20 cellular contexts compared by ENCODE assay signal in the genomic region with DNA sequence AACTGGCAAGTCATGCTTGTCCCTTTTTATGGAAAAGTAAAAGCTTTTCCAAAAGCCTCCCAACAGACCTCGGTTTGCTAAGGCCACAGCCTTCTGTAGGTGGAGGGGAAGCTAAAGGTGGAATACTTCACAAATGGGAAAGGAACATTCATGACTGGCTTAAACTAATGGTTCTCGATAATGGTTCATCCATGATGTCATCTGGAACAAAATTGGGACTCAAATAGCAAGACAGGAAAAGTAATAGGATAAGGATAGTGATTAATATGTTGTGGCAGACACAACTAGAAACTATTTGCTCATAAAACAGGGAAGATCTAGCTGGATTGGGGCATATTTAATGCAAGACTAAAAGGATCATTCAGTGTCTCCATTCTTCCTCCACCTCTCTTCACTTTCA. TPM values are rescaled to one million over a fixed set of nuclear protein-coding genes. Genes with fewer than 3 reads are reported as not detected.
DNase-seq lines count a peak whose midpoint lies in the region; ATAC-seq, FAIRE-seq and TF ChIP-seq lines count a peak whose summit lies in the region.
"Had no signal": no experiment of that assay in that cellular context is flagged by ENCODE, and none has a peak within 500 bp of the region (broad histone marks: within the 10 kb centered on the region; RNA-seq: fewer than 3 reads in every experiment).

No MANE protein-coding gene starts in this region.

- H3K79me2 ChIP-seq in GM23338 (replicated peaks; ENCODE audit: insufficient read depth) = no peaks in the 10 kb centered on the region

- no peak overlapping the region for H2BK12ac ChIP-seq in mesenchymal stem cell (ENCODE audit: low read length in 2 of 2)

- H3K4me3 ChIP-seq in GM23338 (no peak overlapping the region), mesenchymal stem cell (ENCODE audit: insufficient read depth in 1 of 2, low read depth in 1 of 2, low read length in 2 of 2) (no peak overlapping the region)
- H3K4me3 ChIP-seq: BLaER1 had no signal

- no peak overlapping the region for H2BK120ac ChIP-seq in mesenchymal stem cell (ENCODE audit: low read depth, low read length)

- no peak for ATAC-seq in GM23338
- ATAC-seq in GM18861 (IDR thresholded peaks at IDR 0.05; ENCODE audit: unreplicated experiment) = no peak

- no peak overlapping the region for H3K4me3 Mint-ChIP-seq in GM23338
- H3K4me3 Mint-ChIP-seq: CD14-positive monocyte; CD4-positive, alpha-beta memory T cell; CD4-positive, CD25-positive, alpha-beta regulatory T cell; CD8-positive, alpha-beta memory T cell had no signal

- TF ChIP-seq CTCF in D721Med (IDR thresholded peaks at IDR 0.05; ENCODE audit: insufficient read depth, missing control alignments) (no peak), GM23338 (conservative IDR thresholded peaks at IDR 0.05; ENCODE audit: low read depth in 2 of 2) (no peak)

- H3K27me3 Mint-ChIP-seq in GM23338 (ENCODE audit: insufficient read depth, low read depth, poor library complexity) = peaks cover 2% of the 10 kb centered on the region

- no peak overlapping the region for H4K91ac ChIP-seq in mesenchymal stem cell (ENCODE audit: low read length)

- H2AFZ ChIP-seq in GM23338 (peak overlapping the region; percentile 59; the same call in 1 of the 2 replicates), mesenchymal stem cell (ENCODE audit: low read depth, low read length) (no peak overlapping the region)

- no peak overlapping the region for H3K4ac ChIP-seq in mesenchymal stem cell (ENCODE audit: low read depth in 1 of 2, low read length in 2 of 2)

- H2AK5ac ChIP-seq in mesenchymal stem cell (ENCODE audit: low read length, severe bottlenecking) = no peak overlapping the region

- no peak overlapping the region for H3K9ac ChIP-seq in mesenchymal stem cell (ENCODE audit: low read length)
- H3K9ac ChIP-seq: BLaER1 had no signal

- no peaks in the 10 kb centered on the region for H3K36me3 Mint-ChIP-seq in GM23338 (ENCODE audit: low read depth)
- H3K36me3 Mint-ChIP-seq: CD14-positive monocyte; CD4-positive, alpha-beta memory T cell; CD4-positive, CD25-positive, alpha-beta regulatory T cell; CD8-positive, alpha-beta memory T cell had no signal

- no peak overlapping the region for H2BK5ac ChIP-seq in mesenchymal stem cell (ENCODE audit: low read depth, low read length, poor library complexity, severe bottlenecking)

- H3K18ac ChIP-seq in mesenchymal stem cell (ENCODE audit: low read depth in 1 of 2, low read length in 2 of 2) = no peak overlapping the region

- DNase-seq in D721Med (ENCODE audit: insufficient read length, low spot score) (no peak), GM23338 (ENCODE audit: low spot score) (no peak), mesenchymal stem cell (peak; percentile 2), NK-92 (lab: John Stamatoyannopoulos, UW; ENCODE audit: unreplicated experiment) (no peak)
- DNase-seq: 8988T; ACHN; BE2C; C1 segment of cervical spinal cord; CD4-positive, alpha-beta memory T cell; CD4-positive, CD25-positive, alpha-beta regulatory T cell; CD8-positive, alpha-beta memory T cell; COR-L47; DMS79 treated with DMSO at 0.1 percent for 48 hours; GF-D8 had no signal

- peaks cover 2% of the 10 kb centered on the region for H3K4me1 Mint-ChIP-seq in GM23338
- H3K4me1 Mint-ChIP-seq: CD14-positive monocyte; CD4-positive, alpha-beta memory T cell; CD4-positive, CD25-positive, alpha-beta regulatory T cell; CD8-positive, alpha-beta memory T cell had no signal

- H3K79me1 ChIP-seq in mesenchymal stem cell (replicated peaks; ENCODE audit: low read length, poor library complexity, severe bottlenecking) = no peaks in the 10 kb centered on the region

- H3K23ac ChIP-seq in mesenchymal stem cell (ENCODE audit: low read length in 2 of 2) = no peak overlapping the region

- FAIRE-seq in D721Med (lab: Jason Lieb, UNC) = peak; percentile 11
- FAIRE-seq: A204.1, G401.6, GM12891 had no signal

- H3K9me2 ChIP-seq in GM23338 (ENCODE audit: insufficient read depth) = 0 out of 2 replicates have a peak, but pooled peaks cover 7% of the 10 kb centered on the region

- no peak overlapping the region for H4K8ac ChIP-seq in mesenchymal stem cell (ENCODE audit: low read length)

- H3K4me1 ChIP-seq in GM23338 (ENCODE audit: insufficient read depth) (no peaks in the 10 kb centered on the region; the same call in 1 of the 2 replicates), mesenchymal stem cell (ENCODE audit: control insufficient read depth, insufficient read depth, low read depth, low read length) (peaks cover 3% of the 10 kb centered on the region)
- H3K4me1 ChIP-seq: BE2C had no signal

- no peaks in the 10 kb centered on the region for H3K9me3 ChIP-seq in mesenchymal stem cell (ENCODE audit: control insufficient read depth, low read length)
- H3K9me3 ChIP-seq: BE2C, BLaER1 had no signal

- H3K27me3 ChIP-seq in GM23338 (ENCODE audit: insufficient read depth) = no peaks in the 10 kb centered on the region
- no peaks in the 10 kb centered on the region for H3K27me3 ChIP-seq in mesenchymal stem cell (ENCODE audit: control insufficient read depth in 1 of 2, insufficient read depth in 1 of 2, low read length in 2 of 2)
- H3K27me3 ChIP-seq: BE2C, BLaER1 had no signal

- no peaks in the 10 kb centered on the region for H3K9me3 Mint-ChIP-seq in GM23338

- H3K27ac ChIP-seq in GM23338 (ENCODE audit: low read depth) = no peak overlapping the region
- no peak overlapping the region for H3K27ac ChIP-seq in mesenchymal stem cell (ENCODE audit: low read length, poor library complexity, severe bottlenecking)
- H3K27ac ChIP-seq: BLaER1 had no signal

- H3F3A ChIP-seq in GM23338 (replicated peaks; ENCODE audit: low read depth) = no peaks in the 10 kb centered on the region

- H3K14ac ChIP-seq in mesenchymal stem cell (ENCODE audit: low read length in 2 of 2) = no peak overlapping the region

- H3K4me2 ChIP-seq in GM23338 (no peak overlapping the region), mesenchymal stem cell (ENCODE audit: low read length, poor library complexity, severe bottlenecking) (no peak overlapping the region)
- H3K4me2 ChIP-seq: BLaER1 had no signal

- 76% methylated on average over 2 of the region's 2 CpGs for WGBS in mesenchymal stem cell

- no peaks in the 10 kb centered on the region for H3K36me3 ChIP-seq in GM23338 (ENCODE audit: insufficient read depth)
- no peaks in the 10 kb centered on the region for H3K36me3 ChIP-seq in mesenchymal stem cell (ENCODE audit: control insufficient read depth in 1 of 2, insufficient read depth in 2 of 2, low read depth in 1 of 2, low read length in 2 of 2)
- H3K36me3 ChIP-seq: BE2C, BLaER1 had no signal

- no peak overlapping the region for H2BK15ac ChIP-seq in mesenchymal stem cell (ENCODE audit: low read depth, poor library complexity, severe bottlenecking)

- H3K27ac Mint-ChIP-seq in GM23338 = no peak overlapping the region
- H3K27ac Mint-ChIP-seq: CD14-positive monocyte; CD4-positive, CD25-positive, alpha-beta regulatory T cell; CD8-positive, alpha-beta memory T cell had no signal

- no peaks in the 10 kb centered on the region for H4K20me1 ChIP-seq in GM23338 (replicated peaks; ENCODE audit: insufficient read depth)
- H4K20me1 ChIP-seq: BLaER1 had no signal

TF ChIP-seq in GM23338, 12 proteins besides CTCF, POLR2A, EP300 and RAD21 (continues in another document):
- TF ChIP-seq, protein P1, sequence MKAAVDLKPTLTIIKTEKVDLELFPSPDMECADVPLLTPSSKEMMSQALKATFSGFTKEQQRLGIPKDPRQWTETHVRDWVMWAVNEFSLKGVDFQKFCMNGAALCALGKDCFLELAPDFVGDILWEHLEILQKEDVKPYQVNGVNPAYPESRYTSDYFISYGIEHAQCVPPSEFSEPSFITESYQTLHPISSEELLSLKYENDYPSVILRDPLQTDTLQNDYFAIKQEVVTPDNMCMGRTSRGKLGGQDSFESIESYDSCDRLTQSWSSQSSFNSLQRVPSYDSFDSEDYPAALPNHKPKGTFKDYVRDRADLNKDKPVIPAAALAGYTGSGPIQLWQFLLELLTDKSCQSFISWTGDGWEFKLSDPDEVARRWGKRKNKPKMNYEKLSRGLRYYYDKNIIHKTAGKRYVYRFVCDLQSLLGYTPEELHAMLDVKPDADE (IDR thresholded peaks at IDR 0.05) = no peak
- TF ChIP-seq JUNB (IDR thresholded peaks at IDR 0.05; ENCODE audit: unreplicated experiment) = no peak

RNA-seq across cellular contexts. Expression of a gene that starts 16.7 kb away (rescaled TPM):
- total RNA-seq in GM23338 (2014; rRNA removed; shearing (Covaris generic)) = 7.5 and 10.6 TPM in 2 replicates
- polyA plus RNA-seq in GM23338 (2016; fragmentation: Nextera tagmentation; extraction: Ambion mirVana) = 10.9 and 13.3 TPM in 2 replicates
- polyA plus RNA-seq in mesenchymal stem cell (2013, experiment 1 of 2) = 4.2 TPM
- 4.3 TPM for polyA plus RNA-seq in mesenchymal stem cell (2013, experiment 2 of 2)
